Comparison of ENCODE assay signal across 8 cellular contexts in genomic region chr4:40628888-40629287, GRCh38. TPM values are rescaled to one million over a fixed set of nuclear protein-coding genes. Genes with fewer than 3 reads are reported as not detected.
A peak's percentile ranks its signal among the peaks of the same experiment; 100 is the strongest.
DNase-seq lines count a peak whose midpoint lies in the region; ATAC-seq and TF ChIP-seq lines count a peak whose summit lies in the region.

No MANE protein-coding gene starts in this region.

- no peaks in the 10 kb centered on the region for H3K27me3 Mint-ChIP-seq in Calu3 (ENCODE audit: unreplicated experiment)

- peaks cover 56% of the 10 kb centered on the region for H3K36me3 Mint-ChIP-seq in Calu3 (ENCODE audit: insufficient read depth, unreplicated experiment)

- POLR2A ChIA-PET in PC-9 (lab: Charles Lee; ENCODE audit: unreplicated experiment) = interaction anchor here (0.6 to 2.8 kb wide), 6 partner anchors 25 to 921 kb away, joined by 3 to 22 read pairs (median 4); no protein-coding TSS in a partner anchor

- peak overlapping the region; percentile 98 for H3K27ac Mint-ChIP-seq in Calu3 (ENCODE audit: unreplicated experiment)

- H3K79me2 ChIP-seq in PC-9 (ENCODE audit: low read depth) = peaks cover 79% of the 10 kb centered on the region

- no peaks in the 10 kb centered on the region for H3K9me3 Mint-ChIP-seq in Calu3 (ENCODE audit: low read depth, unreplicated experiment)

- H3K4me2 ChIP-seq in PC-9 = peak overlapping the region; percentile 93

- ATAC-seq in GM19455 (IDR thresholded peaks at IDR 0.05; ENCODE audit: unreplicated experiment) = no peak
- ATAC-seq in GM19023 (IDR thresholded peaks at IDR 0.05; ENCODE audit: unreplicated experiment) = no peak

- H3K4me1 Mint-ChIP-seq in Calu3 (ENCODE audit: low read depth, unreplicated experiment) = peaks cover 29% of the 10 kb centered on the region

- WGBS in esophagus, 2 donors = 13 to 16% methylated on average over 6 of the region's 6 CpGs
- WGBS in ovary, 3 donors = 22 to 33% (median 30%) methylated on average over 6 of the region's 6 CpGs

- no peaks in the 10 kb centered on the region for H3K9me2 ChIP-seq in PC-9 (ENCODE audit: insufficient read depth)

- H4K20me1 ChIP-seq in PC-9 (ENCODE audit: insufficient read depth) = 0 out of 2 replicates have a peak, but pooled peaks cover 6% of the 10 kb centered on the region

- TF ChIP-seq EP300 in ovary (IDR thresholded peaks at IDR 0.05) = no peak

- H3K27ac ChIP-seq in PC-9 (peak overlapping the region; percentile 99), esophagus (ENCODE audit: low read depth in 2 of 2, low read length in 1 of 2) (peak overlapping the region; percentile 75 to 99), ovary (no peak overlapping the region)

- H3K27me3 ChIP-seq in PC-9 (ENCODE audit: insufficient read depth, low read depth) (no peaks in the 10 kb centered on the region), esophagus (ENCODE audit: control insufficient read depth in 1 of 2, insufficient read depth in 2 of 2, low read length in 2 of 2) (no peaks in the 10 kb centered on the region), ovary (no peaks in the 10 kb centered on the region)

- TF ChIP-seq POLR2A in ovary (IDR thresholded peaks at IDR 0.05) = no peak

- H3K36me3 ChIP-seq in PC-9 (ENCODE audit: low read depth) (0 out of 2 replicates have a peak, but pooled peaks cover 15% of the 10 kb centered on the region), esophagus (ENCODE audit: control insufficient read depth in 2 of 2, insufficient read depth in 2 of 2, low read length in 1 of 2) (peaks cover 0 to 2% of the 10 kb centered on the region in 2 donors), ovary (no peaks in the 10 kb centered on the region)

- TF ChIP-seq CTCF in Calu3 (IDR thresholded peaks at IDR 0.05; ENCODE audit: unreplicated experiment) (no peak), PC-9 (conservative IDR thresholded peaks at IDR 0.05) (no peak), ovary (IDR thresholded peaks at IDR 0.05) (no peak)

- DNase-seq in Calu3 (no peak), PC-9 (peak in 1 of 2 experiments; percentile 41), ovary (no peak), NCI-H146 treated with DMSO at 0.1 percent for 48 hours (lab: John Stamatoyannopoulos, UW; ENCODE audit: unreplicated experiment) (no peak), NCI-H2029 (lab: John Stamatoyannopoulos, UW) (no peak)

- H2AFZ ChIP-seq in PC-9 = peak overlapping the region; percentile 79; the same call in 1 of the 2 replicates

- H3K9me3 ChIP-seq in PC-9 (ENCODE audit: insufficient read depth, low read depth) (no peaks in the 10 kb centered on the region), esophagus (ENCODE audit: control insufficient read depth in 2 of 2, insufficient read depth in 1 of 2, low read depth in 1 of 2, low read length in 1 of 2) (no peaks in the 10 kb centered on the region), ovary (no peaks in the 10 kb centered on the region)

- H3K4me3 ChIP-seq in PC-9 (peak overlapping the region; percentile 96), esophagus (ENCODE audit: low read depth in 1 of 2, low read length in 2 of 2) (peak overlapping the region; percentile 39 to 67), ovary (peak overlapping the region; percentile 42)

- peaks cover 51% of the 10 kb centered on the region for H3K4me1 ChIP-seq in PC-9 (replicated peaks; ENCODE audit: insufficient read depth)
- peaks cover 0 to 3% of the 10 kb centered on the region in 2 donors for H3K4me1 ChIP-seq in esophagus (ENCODE audit: control insufficient read depth in 2 of 2, insufficient read depth in 2 of 2, low read length in 1 of 2)
- peaks cover 2% of the 10 kb centered on the region for H3K4me1 ChIP-seq in ovary (ENCODE audit: insufficient read depth)

- BruUV-seq in Calu3 (replicated peaks; lab: Mats Ljungman, UMichigan) (TSS peak; percentile 52), PC-9 (replicated peaks; lab: Mats Ljungman, UMichigan) (TSS peak; percentile 57)

- CTCF ChIA-PET in Calu3 (lab: Charles Lee) = interaction anchor here (0.6 to 1.2 kb wide), 2 partner anchors 90 to 317 kb away, joined by 3 read pairs; no protein-coding TSS in a partner anchor
- CTCF ChIA-PET in PC-9 (lab: Charles Lee) = interaction anchor here (0.6 kb wide), 1 partner anchor 21 kb away, joined by 3 read pairs; no protein-coding TSS in a partner anchor

- intact Hi-C loops in Calu3 (cut with micrococcal nuclease; ENCODE audit: unreplicated experiment) = loop anchor here (5.0 kb wide), 3 partner anchors 33 to 117 kb away; no protein-coding TSS in a partner anchor
- intact Hi-C loops in PC-9 (cut with micrococcal nuclease; ENCODE audit: unreplicated experiment) = loop anchor here (1.0 to 5.0 kb wide), 3 partner anchors 44 to 312 kb away; no protein-coding TSS in a partner anchor
- intact Hi-C loops in ovary (cut with DNase I) = no loop called here

- H3K4me3 Mint-ChIP-seq in Calu3 (ENCODE audit: low read depth, unreplicated experiment) = peak overlapping the region; percentile 94

- peaks cover 63% of the 10 kb centered on the region for H3F3A ChIP-seq in PC-9 (ENCODE audit: insufficient read depth, low read depth)

RNA-seq across cellular contexts. Expression of gene RBM47, which starts 0.8 kb away (rescaled TPM):
- total RNA-seq in Calu3 (2022) = 86.6 and 106 TPM in 2 replicates
- total RNA-seq in PC-9 (2021) = 78.0 and 79.0 TPM in 2 replicates
- 10 to 100 TPM; 31.3 to 39.4 TPM for polyA plus RNA-seq in esophagus
- total RNA-seq in ovary = 10 to 100 TPM in 4 of 7 donors, 1 to 10 TPM in 3; 4.2 to 92.8 (median 14.3) TPM
- 10 to 100 TPM in 1 of 2 donors, 1 to 10 TPM in 1; 2.7 to 10.3 TPM for polyA plus RNA-seq in ovary

Comparison
In these comparisons a context has a peak if more than half of its experiments do, and no peak if none do; other contexts are left out.
1. H3K27ac ChIP-seq: peak in PC-9 (single experiment) and esophagus (2 of 2); none in ovary (0 of 2).
2. H3K4me3 ChIP-seq: peak in every context shown above with its lines; median percentile 96 in PC-9; 53 in esophagus; 42 in ovary.
3. intact Hi-C loops: an anchor here in Calu3 (5.0 kb wide) and PC-9 (1.0 to 5.0 kb wide); none called in ovary.